Comparison of ENCODE assay signal across 8 cellular contexts in genomic region chr19:15418588-15419412, GRCh38. TPM values are rescaled to one million over a fixed set of nuclear protein-coding genes. Genes with fewer than 3 reads are reported as not detected.
DNase-seq lines count a peak whose midpoint lies in the region; ATAC-seq and TF ChIP-seq lines count a peak whose summit lies in the region.

Gene AKAP8L (minus strand): TSS chr19:15418988. CDS start chr19:15418923, 65 bp downstream.

- H4K20me1 ChIP-seq in PC-9 (ENCODE audit: insufficient read depth): peaks cover 42% of the 10 kb centered on the region

- H3K4me1 ChIP-seq in PC-9 (replicated peaks; ENCODE audit: insufficient read depth) (peaks cover 17% of the 10 kb centered on the region), mucosa of descending colon (ENCODE audit: low read depth) (peaks cover 16% of the 10 kb centered on the region)

- POLR2A ChIA-PET in PC-9 (lab: Charles Lee; ENCODE audit: unreplicated experiment): interaction anchor here (0.5 to 1.8 kb wide), 7 partner anchors 39 to 913 kb away, joined by 3 to 19 read pairs (median 5); partner anchors contain the start of gene AKAP8

- peak; percentile 94 for DNase-seq in DMS53 treated with DMSO at 0.1 percent for 48 hours (lab: John Stamatoyannopoulos, UW; ENCODE audit: unreplicated experiment)
- peak; percentile 100 for DNase-seq in Jurkat, Clone E6-1 (ENCODE audit: low read depth, low spot score)
- peak; percentile 99 to 100 for DNase-seq in PC-9
- peak; percentile 94 for DNase-seq in activated T-cell treated with anti-CD3 and anti-CD28 coated beads, Interleukin-2, amount 50 U/mL, for 1 hour
- DNase-seq in epithelial cell of prostate (ENCODE audit: low read depth, low spot score): peak; percentile 98
- peak; percentile 97 to 100 (median 98) for DNase-seq in mucosa of descending colon
- peak; percentile 96 for DNase-seq in stimulated activated CD8-positive, alpha-beta memory T cell treated with anti-CD3 and anti-CD28 coated beads, Interleukin-4, amount 100 ng/mL, for 24 hours (ENCODE audit: low read depth)

- H3F3A ChIP-seq in PC-9 (ENCODE audit: insufficient read depth, low read depth): peaks cover 26% of the 10 kb centered on the region; the same call in 1 of the 2 replicates

- H3K27me3 ChIP-seq in PC-9 (ENCODE audit: insufficient read depth, low read depth): no peaks in the 10 kb centered on the region

- intact Hi-C loops in PC-9 (cut with micrococcal nuclease; ENCODE audit: unreplicated experiment) (loop anchor here (1.0 to 5.0 kb wide), 3 partner anchors 40 to 138 kb away; partner anchors contain the start of gene AKAP8), mucosa of descending colon (cut with DNase I, micrococcal nuclease) (loop anchor here in 1 of 2 donors (10.0 kb wide), 1 partner anchor 164 kb away; no protein-coding TSS in a partner anchor)

- TF ChIP-seq CTCF in PC-9 (conservative IDR thresholded peaks at IDR 0.05) (peak; percentile 80), mucosa of descending colon (IDR thresholded peaks at IDR 0.05) (peak; percentile 70)

- peaks cover 12% of the 10 kb centered on the region; the same call in 1 of the 2 replicates for H3K36me3 ChIP-seq in PC-9 (ENCODE audit: low read depth)
- H3K36me3 ChIP-seq in mucosa of descending colon (ENCODE audit: low read depth): no peaks in the 10 kb centered on the region

- H3K9me3 ChIP-seq in PC-9 (ENCODE audit: insufficient read depth, low read depth) (no peaks in the 10 kb centered on the region), mucosa of descending colon (peaks cover 3% of the 10 kb centered on the region)

- H3K4me2 ChIP-seq in PC-9: peak within 1 kb of the TSS; percentile 93

- ATAC-seq in GM21619 (IDR thresholded peaks at IDR 0.05; ENCODE audit: unreplicated experiment) (peak; percentile 90), mucosa of descending colon (peak; percentile 96)

- H3K27ac ChIP-seq in PC-9: peak within 1 kb of the TSS; percentile 39
- peak within 1 kb of the TSS; percentile 63 for H3K27ac ChIP-seq in epithelial cell of prostate

- peak within 1 kb of the TSS; percentile 97 for H3K4me3 ChIP-seq in Jurkat, Clone E6-1 (ENCODE audit: low read length)
- H3K4me3 ChIP-seq in PC-9 (peak within 1 kb of the TSS; percentile 87), mucosa of descending colon (peak within 1 kb of the TSS; percentile 98)

- no peaks in the 10 kb centered on the region for H3K9me2 ChIP-seq in PC-9 (ENCODE audit: insufficient read depth)

- peak within 1 kb of the TSS; percentile 82 for H2AFZ ChIP-seq in PC-9

- no TSS peak for BruUV-seq in PC-9 (replicated peaks; lab: Mats Ljungman, UMichigan)

- CTCF ChIA-PET in PC-9 (lab: Charles Lee): interaction anchor here (0.8 to 1.9 kb wide), 4 partner anchors 34 to 223 kb away, joined by 3 to 15 read pairs (median 4); partner anchors contain the start of gene AKAP8

- H3K79me2 ChIP-seq in PC-9 (ENCODE audit: low read depth): peaks cover 49% of the 10 kb centered on the region

RNA-seq across cellular contexts. Expression of gene AKAP8L, which starts in this region (rescaled TPM):
- 147 TPM for polyA plus RNA-seq in Jurkat, Clone E6-1 (2012; ENCODE audit: insufficient read depth, insufficient read length)
- total RNA-seq in PC-9 (2021) (49.9 and 62.4 TPM in 2 replicates), mucosa of descending colon (100 to 1,000 TPM in 1 of 3 donors, 10 to 100 TPM in 2; 74.4 to 111 (median 96.0) TPM)

Comparison
In these comparisons a context has a peak if more than half of its experiments do, and no peak if none do; other contexts are left out.
1. Peak in every context shown above with its lines: DNase-seq, ATAC-seq, H3K4me3 ChIP-seq and H3K27ac ChIP-seq.